ENCODE assay signal across 8 cellular contexts in the genomic region with DNA sequence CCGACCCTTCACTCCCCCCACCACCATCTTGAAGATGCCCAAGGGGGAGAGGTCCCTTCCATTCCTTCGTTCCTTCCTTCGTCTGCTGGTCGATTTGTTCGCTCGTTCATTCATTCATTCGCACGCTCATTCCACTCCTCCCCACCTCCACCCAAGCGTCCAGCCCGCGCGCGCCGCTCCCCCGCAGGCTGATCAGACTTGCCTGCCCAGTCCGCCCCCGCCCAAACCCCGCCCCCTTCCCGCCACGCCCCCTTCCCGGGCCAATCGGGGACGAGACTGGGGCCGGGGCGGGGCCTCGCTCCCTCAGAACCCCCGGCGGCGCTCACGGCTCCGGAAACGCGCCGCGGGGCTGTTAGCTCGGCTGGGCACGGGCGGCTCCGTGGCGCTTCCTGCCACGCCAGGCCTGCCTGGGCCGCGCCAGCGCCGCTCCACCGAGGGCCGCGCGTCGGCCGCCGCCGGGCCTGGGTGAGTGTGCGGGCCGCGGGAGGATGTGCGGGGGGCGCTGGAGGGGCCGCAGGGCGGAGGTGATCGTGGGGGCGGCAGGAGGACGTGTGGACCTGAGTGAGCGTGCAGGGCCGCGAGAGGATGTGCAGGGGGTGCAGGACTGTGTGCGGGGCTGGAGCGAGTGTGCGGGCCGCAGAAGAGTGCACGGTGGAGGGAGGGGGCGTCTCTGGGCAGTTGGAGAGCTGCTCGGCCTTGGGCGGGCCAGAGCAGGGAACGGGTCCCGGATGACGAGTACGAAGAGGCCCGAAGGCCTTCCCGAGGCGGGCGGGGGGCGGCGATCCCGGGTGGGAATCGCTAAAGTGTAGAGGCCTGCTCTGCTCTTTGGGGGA. TPM values are rescaled to one million over a fixed set of nuclear protein-coding genes. Genes with fewer than 3 reads are reported as not detected.
DNase-seq lines count a peak whose midpoint lies in the region; ATAC-seq lines count a peak whose summit lies in the region.

A gene with protein sequence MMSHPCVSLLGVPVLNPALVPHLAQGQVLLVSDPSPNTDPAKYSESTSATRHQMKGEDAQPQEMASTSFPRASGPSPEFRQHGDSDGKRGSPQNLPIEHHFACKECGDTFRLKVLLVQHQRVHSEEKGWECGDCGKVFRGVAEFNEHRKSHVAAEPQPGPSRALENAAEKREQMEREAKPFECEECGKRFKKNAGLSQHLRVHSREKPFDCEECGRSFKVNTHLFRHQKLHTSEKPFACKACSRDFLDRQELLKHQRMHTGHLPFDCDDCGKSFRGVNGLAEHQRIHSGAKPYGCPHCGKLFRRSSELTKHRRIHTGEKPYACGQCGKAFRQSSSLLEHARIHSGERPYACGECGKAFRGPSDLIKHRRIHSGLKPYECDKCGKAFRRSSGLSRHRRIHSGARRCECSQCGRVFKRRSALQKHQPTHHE (plus strand): TSS at position 333 of the 833 bp plus-strand sequence. CDS start 2,527 bp downstream, outside the sequence.

- peak within 1 kb of the TSS; percentile 39 for H3K27ac ChIP-seq in cingulate gyrus (ENCODE audit: low read depth, low read length)

- DNase-seq in AML-193 (lab: John Stamatoyannopoulos, UW) (peak; percentile 47 to 53), NCI-H446 treated with DMSO at 0.1 percent for 48 hours (lab: John Stamatoyannopoulos, UW) (peak; percentile 20), left lobe of liver (ENCODE audit: low spot score) (peak; percentile 81)
- peak; percentile 81 for DNase-seq in activated CD4-positive, alpha-beta T cell treated with anti-CD3 and anti-CD28 coated beads for 48 hours
- peak; percentile 70 to 76 for DNase-seq in stimulated activated CD4-positive, alpha-beta T cell treated with anti-CD3 and anti-CD28 coated beads, Interleukin-1b, Interleukin-23, amount 100 ng/mL, for 4 hours (ENCODE audit: low read depth in 2 of 2)

- ATAC-seq in GM19025 (IDR thresholded peaks at IDR 0.05; ENCODE audit: low read depth, unreplicated experiment): peak; percentile 95
- peak; percentile 90 for ATAC-seq in HG03196 (IDR thresholded peaks at IDR 0.05; ENCODE audit: unreplicated experiment)
- peak; percentile 99 for ATAC-seq in left lobe of liver

RNA-seq across cellular contexts. Expression of the gene that starts here (rescaled TPM):
- total RNA-seq in left lobe of liver: 11.2 TPM

Comparison
In these comparisons a context has a peak if more than half of its experiments do, and no peak if none do; other contexts are left out.
1. Peak in every context shown above with its lines: DNase-seq, ATAC-seq and H3K27ac ChIP-seq.
2. DNase-seq: peak in every context shown above with its lines; median percentile 81 in activated CD4-positive, alpha-beta T cell treated with anti-CD3 and anti-CD28 coated beads for 48 hours; 81 in left lobe of liver; 73 in stimulated activated CD4-positive, alpha-beta T cell treated with anti-CD3 and anti-CD28 coated beads, Interleukin-1b, Interleukin-23, amount 100 ng/mL, for 4 hours; 50 in AML-193; 20 in NCI-H446 treated with DMSO at 0.1 percent for 48 hours.